23 cellular contexts compared by ENCODE assay signal in genomic region chr11:75997273-75997552, GRCh38.
"Had no signal": no experiment of that assay in that cellular context is flagged by ENCODE, and none has a peak within 500 bp of the region (broad histone marks: within the 10 kb centered on the region; RNA-seq: fewer than 3 reads in every experiment).

No MANE protein-coding gene starts in this region.

- H3K4me1 Mint-ChIP-seq: stimulated activated naive CD8-positive, alpha-beta T cell treated with anti-CD3 and anti-CD28 coated beads, Interleukin-15, amount 100 ng/mL, for 72 hours had no signal

- H3K36me3 Mint-ChIP-seq: natural killer cell had no signal

- H3K27me3 Mint-ChIP-seq: naive B cell; stimulated activated naive CD8-positive, alpha-beta T cell treated with anti-CD3 and anti-CD28 coated beads, Interleukin-15, amount 100 ng/mL, for 72 hours had no signal

- H3K4me3 Mint-ChIP-seq: naive B cell; natural killer cell; stimulated activated naive CD8-positive, alpha-beta T cell treated with anti-CD3 and anti-CD28 coated beads, Interleukin-15, amount 100 ng/mL, for 72 hours had no signal

- H3K27ac Mint-ChIP-seq: natural killer cell; stimulated activated naive CD8-positive, alpha-beta T cell treated with anti-CD3 and anti-CD28 coated beads, Interleukin-15, amount 100 ng/mL, for 72 hours had no signal

- ATAC-seq: left colon; left lung; lower lobe of right lung; natural killer cell; pancreas; right cardiac atrium; sciatic nerve; stimulated activated naive CD8-positive, alpha-beta T cell treated with anti-CD3 and anti-CD28 coated beads, Interleukin-15, amount 100 ng/mL, for 72 hours had no signal

- DNase-seq: hippocampal formation; kidney; left colon; left lung; lower lobe of right lung; mammary epithelial cell; naive B cell; natural killer cell; pancreas; posterior cingulate gyrus; retina; right cardiac atrium; stimulated activated CD4-positive, alpha-beta T cell treated with anti-CD3 and anti-CD28 coated beads, Interleukin-12 subunit alpha, Interleukin-12 subunit beta, amount 100 ng/mL, for 4 hours; stimulated activated CD4-positive, alpha-beta T cell treated with anti-CD3 and anti-CD28 coated beads, Interleukin-15, amount 100 ng/mL, for 24 hours; stimulated activated CD4-positive, alpha-beta T cell treated with anti-CD3 and anti-CD28 coated beads, Interleukin-2, amount 100 ng/mL, for 24 hours; stimulated activated CD4-positive, alpha-beta T cell treated with anti-CD3 and anti-CD28 coated beads, Interleukin-4, amount 100 ng/mL, for 1 hour; stimulated activated naive CD4-positive, alpha-beta T cell; stimulated activated naive CD8-positive, alpha-beta T cell treated with anti-CD3 and anti-CD28 coated beads, Interleukin-15, amount 100 ng/mL, for 72 hours; testis; thyroid gland; transverse colon; upper lobe of left lung had no signal
